34 cellular contexts compared by ENCODE assay signal in the genomic region with DNA sequence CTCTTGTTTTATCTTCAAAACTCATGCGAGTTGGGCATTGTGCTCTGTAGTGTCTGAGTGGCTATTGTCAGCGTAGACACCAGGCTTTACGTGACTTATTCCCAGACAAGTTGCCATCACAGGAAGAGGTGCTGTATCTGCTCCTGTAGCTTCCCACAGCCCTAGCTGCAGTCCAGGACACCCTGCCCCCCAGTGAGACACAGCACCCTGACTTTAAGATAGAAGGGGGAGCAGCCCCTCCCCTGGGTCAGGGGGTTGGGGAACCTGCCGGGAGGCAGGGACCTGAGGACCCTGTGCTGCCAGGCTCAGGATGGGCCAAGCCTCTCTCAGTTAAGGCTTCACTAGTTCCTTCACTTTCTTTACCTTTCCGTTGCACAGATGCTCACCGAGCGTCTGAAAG.
"Had no signal": no experiment of that assay in that cellular context is flagged by ENCODE, and none has a peak within 500 bp of the region (broad histone marks: within the 10 kb centered on the region; RNA-seq: fewer than 3 reads in every experiment).

No MANE protein-coding gene starts in this region.

- H3K4me3 ChIP-seq: Peyer's patch had no signal

- H3K4me1 ChIP-seq: Peyer's patch had no signal

- ATAC-seq: activated CD8-positive, alpha-beta memory T cell treated with anti-CD3 and anti-CD28 coated beads, Interleukin-2, amount 10 ng/mL, durations not matched to agents 7 days and 5 days; activated naive CD8-positive, alpha-beta T cell treated with anti-CD3 and anti-CD28 coated beads, Interleukin-2, amount 50 U/mL, for 24 hours; PC-3; Right ventricle myocardium inferior had no signal

- H3K27me3 ChIP-seq: brain microvascular endothelial cell, Peyer's patch had no signal

- H3K9me3 ChIP-seq: Peyer's patch had no signal

- H3K27ac ChIP-seq: brain microvascular endothelial cell, Peyer's patch, VCaP had no signal

- DNase-seq: activated B cell treated with CpG ODN at 0.5 μM for 24 hours; activated CD4-positive, alpha-beta memory T cell treated with anti-CD3 and anti-CD28 coated beads, Interleukin-2, amount 10 ng/mL, durations not matched to agents 7 days and 5 days; activated CD4-positive, alpha-beta T cell treated with anti-CD3 and anti-CD28 coated beads for 48 hours; activated CD4-positive, CD25-positive, alpha-beta regulatory T cell treated with anti-CD3 and anti-CD28 coated beads, Interleukin-2, amount 50 U/mL, for 72 hours; activated CD8-positive, alpha-beta memory T cell treated with anti-CD3 and anti-CD28 coated beads for 24 hours; activated CD8-positive, alpha-beta memory T cell treated with anti-CD3 and anti-CD28 coated beads, Interleukin-2, amount 10 ng/mL, durations not matched to agents 7 days and 5 days; activated CD8-positive, alpha-beta memory T cell treated with anti-CD3 and anti-CD28 coated beads, Interleukin-2, amount 50 U/mL, for 48 hours; activated effector memory CD4-positive, alpha-beta T cell treated with Interleukin-2 at 50 U/mL for 16 hours; activated naive CD4-positive, alpha-beta T cell treated with anti-CD3 and anti-CD28 coated beads, Interleukin-2, amount 10 ng/mL, durations not matched to agents 7 days and 5 days; activated naive CD8-positive, alpha-beta T cell treated with anti-CD3 and anti-CD28 coated beads, Interleukin-2, amount 50 U/mL, for 24 hours; activated T-cell treated with anti-CD3 and anti-CD28 coated beads, Interleukin-2, amount 50 U/mL, for 48 hours; anterior cingulate cortex; brain microvascular endothelial cell; NCI-H1092 treated with DMSO at 0.1 percent for 48 hours; NCI-H1417; NCI-H146; NCI-H187; NCI-H2029 treated with DMSO at 0.1 percent for 48 hours; NCI-H2107; NCI-H2171; NCI-H510A; NCI-H526; NCI-H748 treated with DMSO at 0.1 percent for 48 hours; NK-92 treated with Interleukin-12 subunit alpha and Interleukin-12 subunit beta, amount 100 ng/mL, for 24 hours; PC-3; Peyer's patch; RPMI8226; SIG-M5; SW 1271; T-helper 1 cell; T-helper 2 cell; T-helper 9 cell had no signal
